In the genomic region with DNA sequence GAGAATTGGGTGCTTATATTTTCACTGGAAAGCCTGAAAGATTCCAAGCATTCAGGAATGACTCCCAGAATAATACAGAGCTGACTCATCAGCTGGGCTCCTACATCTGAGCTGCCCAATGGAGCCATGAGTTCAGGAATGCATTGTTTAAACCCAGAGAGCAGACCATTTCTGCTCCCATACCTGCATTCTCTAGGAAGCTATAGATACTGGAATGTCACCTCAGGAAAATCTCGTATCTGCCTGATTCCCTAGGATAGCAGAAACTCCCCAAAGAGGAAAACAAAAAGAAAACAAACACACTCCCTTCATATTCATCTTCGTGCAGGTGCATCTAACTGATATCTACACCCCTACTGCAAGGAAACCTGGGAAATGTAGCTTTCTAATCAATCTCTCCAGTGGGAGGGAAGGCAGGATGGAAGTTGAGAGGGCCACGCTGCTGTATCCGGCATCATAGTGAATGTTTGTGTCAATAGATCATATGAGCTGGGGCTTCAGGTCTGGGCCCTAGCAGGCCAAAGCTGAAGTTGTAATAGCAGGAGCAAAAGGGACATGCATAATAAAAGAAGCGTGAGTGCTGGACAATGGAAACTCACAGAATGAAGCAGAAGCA, we compare ENCODE assay signal across 13 cellular contexts. TPM values are rescaled to one million over a fixed set of nuclear protein-coding genes. Genes with fewer than 3 reads are reported as not detected.
A peak's percentile ranks its signal among the peaks of the same experiment; 100 is the strongest.
DNase-seq lines count a peak whose midpoint lies in the region; ATAC-seq and TF ChIP-seq lines count a peak whose summit lies in the region.
"Had no signal": no experiment of that assay in that cellular context is flagged by ENCODE, and none has a peak within 500 bp of the region (broad histone marks: within the 10 kb centered on the region; RNA-seq: fewer than 3 reads in every experiment).

No MANE protein-coding gene starts in this region.

- no peaks in the 10 kb centered on the region for H3K9me3 ChIP-seq in PC-3 (ENCODE audit: low read length)

- H3K27ac ChIP-seq in PC-3 (ENCODE audit: low read length) = no peak overlapping the region
- H3K27ac ChIP-seq: WERI-Rb-1 had no signal

- H3K4me1 Mint-ChIP-seq in mesothelial cell of epicardium = peaks cover 55% of the 10 kb centered on the region

- no peaks in the 10 kb centered on the region for H3K79me2 ChIP-seq in PC-3 (ENCODE audit: low read length)

- POLR2A ChIA-PET in PC-3 (lab: Charles Lee; ENCODE audit: unreplicated experiment) = no interaction called here

- no peaks in the 10 kb centered on the region for H3K27me3 Mint-ChIP-seq in mesothelial cell of epicardium (ENCODE audit: low read depth)

- H3K9ac ChIP-seq in PC-3 (ENCODE audit: low read length) = no peak overlapping the region

- H2AFZ ChIP-seq in PC-3 (ENCODE audit: low read length) = peak overlapping the region; percentile 32; the same call in 1 of the 2 replicates

- H3K9me3 Mint-ChIP-seq in mesothelial cell of epicardium = no peaks in the 10 kb centered on the region
- H3K9me3 Mint-ChIP-seq: CD4-positive, alpha-beta memory T cell had no signal

- peak overlapping the region; percentile 86 for H3K27ac Mint-ChIP-seq in mesothelial cell of epicardium
- H3K27ac Mint-ChIP-seq: CD4-positive, alpha-beta memory T cell had no signal

- H3K27me3 ChIP-seq in PC-3 (ENCODE audit: low read length) = no peaks in the 10 kb centered on the region

- H3F3A ChIP-seq in PC-3 (ENCODE audit: low read length, unreplicated experiment) = no peaks in the 10 kb centered on the region

- peak; percentile 85 for DNase-seq in EL
- DNase-seq in PC-3 = peak; percentile 74
- DNase-seq in dermis microvascular lymphatic vessel endothelial cell (ENCODE audit: low read depth in 2 of 2) = peak; percentile 86 to 90
- no peak for DNase-seq in mesothelial cell of epicardium (ENCODE audit: low spot score in 2 of 2, unreplicated experiment in 2 of 2)
- DNase-seq in head of caudate nucleus = no peak
- DNase-seq in left colon = no peak
- DNase-seq in GM10266 (ENCODE audit: extremely low spot score) = no peak
- DNase-seq in activated CD8-positive, alpha-beta memory T cell treated with anti-CD3 and anti-CD28 coated beads, Interleukin-2, amount 50 U/mL, for 48 hours = no peak
- DNase-seq: activated effector memory CD4-positive, alpha-beta T cell treated with anti-CD3 and anti-CD28 coated beads, Interleukin-2, amount 50 U/mL, for 16 hours; CD4-positive, alpha-beta memory T cell; effector memory CD4-positive, alpha-beta T cell; NCI-H1436; WERI-Rb-1 had no signal

- ATAC-seq in PC-3 (peak; percentile 82), left colon (no peak)

- peak overlapping the region; percentile 57 for H3K4me2 ChIP-seq in PC-3 (ENCODE audit: low read length)

- no peak overlapping the region for H3K4me3 Mint-ChIP-seq in mesothelial cell of epicardium
- H3K4me3 Mint-ChIP-seq: CD4-positive, alpha-beta memory T cell had no signal

- H3K36me3 ChIP-seq in PC-3 (ENCODE audit: low read depth, low read length) = no peaks in the 10 kb centered on the region
- H3K36me3 ChIP-seq: WERI-Rb-1 had no signal

- intact Hi-C loops in PC-3 (cut with micrococcal nuclease) = loop anchor here (1.0 kb wide), 1 partner anchor 24 kb away; no protein-coding TSS in a partner anchor
- intact Hi-C loops in head of caudate nucleus (cut with DNase I) = loop anchor here (5.0 to 10.0 kb wide), 2 partner anchors 88 to 136 kb away; no protein-coding TSS in a partner anchor
- intact Hi-C loops in left colon (cut with DNase I, micrococcal nuclease) = loop anchor here in 1 of 2 donors (5.0 to 10.0 kb wide), 2 partner anchors 88 to 136 kb away; no protein-coding TSS in a partner anchor

- no peaks in the 10 kb centered on the region for H3K9me2 ChIP-seq in PC-3 (replicated peaks; ENCODE audit: low read length)

- TF ChIP-seq CTCF in PC-3 (conservative IDR thresholded peaks at IDR 0.05; ENCODE audit: low read depth, low read length) (no peak), mesothelial cell of epicardium (IDR thresholded peaks at IDR 0.05; ENCODE audit: unreplicated experiment) (no peak), GM10266 (IDR thresholded peaks at IDR 0.05; ENCODE audit: control insufficient read depth, insufficient read depth, low read depth, missing control alignments) (no peak)

- BruUV-seq in PC-3 (replicated peaks; lab: Mats Ljungman, UMichigan) = no TSS peak

- H3K4me1 ChIP-seq in PC-3 (ENCODE audit: insufficient read depth, low read length) = peaks cover 24% of the 10 kb centered on the region

- no peak overlapping the region for H3K4me3 ChIP-seq in PC-3 (ENCODE audit: low read length)

- H3K36me3 Mint-ChIP-seq in mesothelial cell of epicardium = no peaks in the 10 kb centered on the region
- H3K36me3 Mint-ChIP-seq: CD4-positive, alpha-beta memory T cell had no signal

- CTCF ChIA-PET in PC-3 (lab: Charles Lee) = interaction anchor here (1.2 kb wide), 1 partner anchor 36 kb away, joined by 3 read pairs; no protein-coding TSS in a partner anchor

- no peaks in the 10 kb centered on the region for H4K20me1 ChIP-seq in PC-3 (ENCODE audit: low read length)

RNA-seq across cellular contexts. Expression of a gene that starts 8.2 kb away (rescaled TPM):
- 0.81 and 1.3 TPM in 2 replicates for total RNA-seq in PC-3 (2014; rRNA removed)
- 20.0 and 48.7 TPM in 2 replicates for total RNA-seq in dermis microvascular lymphatic vessel endothelial cell
- 7.8 to 8.7 TPM (median 8.1 TPM) in 3 replicates for total RNA-seq in mesothelial cell of epicardium
- 1 to 10 TPM in 1 of 2 donors, under 1 TPM in 1; 0.67 to 1.3 TPM for total RNA-seq in left colon
- total RNA-seq: CD4-positive, alpha-beta memory T cell had no signal

Comparison
In these comparisons a context has a peak if more than half of its experiments do, and no peak if none do; other contexts are left out.
1. DNase-seq: peak in EL (single experiment), PC-3 (single experiment) and dermis microvascular lymphatic vessel endothelial cell (2 of 2); none in mesothelial cell of epicardium (0 of 2), head of caudate nucleus (0 of 42), left colon (0 of 2), GM10266 (single experiment) and activated CD8-positive, alpha-beta memory T cell treated with anti-CD3 and anti-CD28 coated beads, Interleukin-2, amount 50 U/mL, for 48 hours (single experiment).